In the genomic region with DNA sequence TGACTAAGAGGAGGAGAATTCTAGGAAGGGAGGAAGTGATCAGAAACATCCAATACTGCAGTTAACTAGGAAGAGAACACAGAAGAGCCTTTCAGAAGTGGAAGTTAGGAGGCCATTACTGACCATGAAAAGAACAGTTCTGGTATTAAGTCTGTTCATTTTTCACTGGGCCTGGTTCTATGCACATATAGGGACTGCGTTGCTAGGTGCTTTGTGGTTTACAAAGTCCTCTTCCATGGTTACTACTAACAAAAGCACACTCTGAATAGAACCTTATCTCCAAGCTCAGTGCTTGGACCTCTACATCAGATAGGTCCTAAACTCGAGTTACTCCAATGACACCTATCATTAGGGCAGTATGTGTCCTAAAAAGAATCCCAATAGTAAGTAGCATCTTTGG, we compare ENCODE assay signal across 18 cellular contexts.
DNase-seq lines count a peak whose midpoint lies in the region; ATAC-seq, FAIRE-seq and TF ChIP-seq lines count a peak whose summit lies in the region.
"Had no signal": no experiment of that assay in that cellular context is flagged by ENCODE, and none has a peak within 500 bp of the region (broad histone marks: within the 10 kb centered on the region; RNA-seq: fewer than 3 reads in every experiment).

No MANE protein-coding gene starts in this region.

- BruUV-seq in GM12878 (replicated peaks; lab: Mats Ljungman, UMichigan): no TSS peak

- in situ Hi-C loops in KBM-7 (cut with MboI; ENCODE audit: low pct_unique_long_range_greater_than_20kb, low sequenced_read_pairs) (no loop called here), GM12878 (cut with MboI) (no loop called here)

- peak; percentile 44 for FAIRE-seq in GM12878 (lab: Jason Lieb, UNC)
- FAIRE-seq: A549, HTR-8/SVneo, RCC 7860 had no signal

- CTCF ChIA-PET in GM12878 (lab: Yijun Ruan, JAX): interaction anchor here (0.6 kb wide), 1 partner anchor 210 kb away, joined by 3 read pairs; no protein-coding TSS in a partner anchor

- peak overlapping the region; percentile 37 for H3K4me3 Mint-ChIP-seq in activated naive CD8-positive, alpha-beta T cell treated with anti-CD3 and anti-CD28 coated beads, Interleukin-2, amount 10 ng/mL, durations not matched to agents 7 days and 5 days
- no peak overlapping the region for H3K4me3 Mint-ChIP-seq in activated naive CD8-positive, alpha-beta T cell treated with anti-CD3 and anti-CD28 coated beads, Interleukin-2, amount 50 U/mL, for 24 hours
- H3K4me3 Mint-ChIP-seq: B cell, CD14-positive monocyte had no signal

- no peak overlapping the region for H2AFZ ChIP-seq in GM12878 (ENCODE audit: control insufficient read depth, low read depth, low read length)

- H3K27me3 ChIP-seq in GM12878 (replicated peaks in 1 of 2; ENCODE audit: control insufficient read depth in 2 of 2, insufficient read depth in 2 of 2, low read length in 1 of 2) (no peaks in the 10 kb centered on the region), heart right ventricle (no peaks in the 10 kb centered on the region)
- H3K27me3 ChIP-seq: SJCRH30 had no signal

- TF ChIP-seq RAD21 in GM12878 (IDR thresholded peaks at IDR 0.05; ENCODE audit: insufficient read depth, low read depth, low read length): no peak

- no peak for DNase-seq in activated naive CD8-positive, alpha-beta T cell treated with anti-CD3 and anti-CD28 coated beads, Interleukin-2, amount 10 ng/mL, durations not matched to agents 7 days and 5 days
- DNase-seq in activated naive CD8-positive, alpha-beta T cell treated with anti-CD3 and anti-CD28 coated beads, Interleukin-2, amount 50 U/mL, for 24 hours: no peak
- peak; percentile 39 for DNase-seq in KBM-7
- no peak for DNase-seq in GM12878 (ENCODE audit: low read depth, low spot score)
- DNase-seq in amygdala (lab: John Stamatoyannopoulos, UW): no peak
- DNase-seq in pons (ENCODE audit: low spot score): no peak
- DNase-seq in heart right ventricle: no peak
- DNase-seq: NCI-H1105 treated with DMSO at 0.1 percent for 48 hours, NCI-H2029 treated with DMSO at 0.1 percent for 48 hours, NCI-H226, NCI-H524, SJCRH30 had no signal

- peaks cover 23% of the 10 kb centered on the region for H3K4me1 Mint-ChIP-seq in activated naive CD8-positive, alpha-beta T cell treated with anti-CD3 and anti-CD28 coated beads, Interleukin-2, amount 10 ng/mL, durations not matched to agents 7 days and 5 days
- H3K4me1 Mint-ChIP-seq in activated naive CD8-positive, alpha-beta T cell treated with anti-CD3 and anti-CD28 coated beads, Interleukin-2, amount 50 U/mL, for 24 hours: peaks cover 4% of the 10 kb centered on the region
- H3K4me1 Mint-ChIP-seq: B cell had no signal

- no peaks in the 10 kb centered on the region for H3K9me3 Mint-ChIP-seq in activated naive CD8-positive, alpha-beta T cell treated with anti-CD3 and anti-CD28 coated beads, Interleukin-2, amount 10 ng/mL, durations not matched to agents 7 days and 5 days
- H3K9me3 Mint-ChIP-seq in activated naive CD8-positive, alpha-beta T cell treated with anti-CD3 and anti-CD28 coated beads, Interleukin-2, amount 50 U/mL, for 24 hours: no peaks in the 10 kb centered on the region
- H3K9me3 Mint-ChIP-seq: CD14-positive monocyte had no signal

- POLR2A ChIA-PET in activated naive CD8-positive, alpha-beta T cell treated with anti-CD3 and anti-CD28 coated beads, Interleukin-2, amount 10 ng/mL, durations not matched to agents 7 days and 5 days (lab: Charles Lee): interaction anchor here (1.3 kb wide), 1 partner anchor 111 kb away, joined by 3 read pairs; no protein-coding TSS in a partner anchor
- POLR2A ChIA-PET in GM12878 (lab: Charles Lee): no interaction called here

- no peak overlapping the region for H3K4me2 ChIP-seq in GM12878 (ENCODE audit: control insufficient read depth, insufficient read depth)
- H3K4me2 ChIP-seq: A549 had no signal

- H3K27ac ChIP-seq in GM12878 (ENCODE audit: control insufficient read depth, insufficient read depth) (no peak overlapping the region), heart right ventricle (no peak overlapping the region)
- H3K27ac ChIP-seq: A549, SJCRH30 had no signal

- no peaks in the 10 kb centered on the region for H4K20me1 ChIP-seq in GM12878 (ENCODE audit: control insufficient read depth, insufficient read depth)

- no peaks in the 10 kb centered on the region for H3K27me3 Mint-ChIP-seq in activated naive CD8-positive, alpha-beta T cell treated with anti-CD3 and anti-CD28 coated beads, Interleukin-2, amount 10 ng/mL, durations not matched to agents 7 days and 5 days
- H3K27me3 Mint-ChIP-seq in activated naive CD8-positive, alpha-beta T cell treated with anti-CD3 and anti-CD28 coated beads, Interleukin-2, amount 50 U/mL, for 24 hours: no peaks in the 10 kb centered on the region
- H3K27me3 Mint-ChIP-seq: B cell had no signal

- no peaks in the 10 kb centered on the region for H3K4me1 ChIP-seq in GM12878 (ENCODE audit: control insufficient read depth, insufficient read depth, low read length)
- H3K4me1 ChIP-seq in heart right ventricle: peaks cover 0 to 5% (median 0%) of the 10 kb centered on the region in 9 donors
- H3K4me1 ChIP-seq: A549, HAP-1, SJCRH30 had no signal

- H3K36me3 ChIP-seq in GM12878 (ENCODE audit: control insufficient read depth in 2 of 2, insufficient read depth in 2 of 2, low read length in 1 of 2): no peaks in the 10 kb centered on the region; a peak in 2 of 4 replicates
- H3K36me3 ChIP-seq in heart right ventricle: peaks cover 0 to 35% (median 0%) of the 10 kb centered on the region in 9 donors
- H3K36me3 ChIP-seq: HAP-1 had no signal

- H3K9ac ChIP-seq in GM12878 (ENCODE audit: control insufficient read depth, insufficient read depth, low read length): no peak overlapping the region

- TF ChIP-seq POLR2A in GM12878 (IDR thresholded peaks at IDR 0.05; ENCODE audit: low read depth, low read length): no peak

- intact Hi-C loops in GM12878 (cut with micrococcal nuclease; ENCODE audit: unreplicated experiment): no loop called here
- intact Hi-C loops in heart right ventricle (cut with DNase I): no loop called here

- H3K79me2 ChIP-seq in GM12878 (ENCODE audit: control insufficient read depth, insufficient read depth, low read length): no peaks in the 10 kb centered on the region

- peak overlapping the region; percentile 54 for H3K27ac Mint-ChIP-seq in activated naive CD8-positive, alpha-beta T cell treated with anti-CD3 and anti-CD28 coated beads, Interleukin-2, amount 10 ng/mL, durations not matched to agents 7 days and 5 days
- no peak overlapping the region for H3K27ac Mint-ChIP-seq in activated naive CD8-positive, alpha-beta T cell treated with anti-CD3 and anti-CD28 coated beads, Interleukin-2, amount 50 U/mL, for 24 hours
- H3K27ac Mint-ChIP-seq: B cell, CD14-positive monocyte had no signal

- SMC1A ChIA-PET in GM12878 (lab: Charles Lee; ENCODE audit: uncharacterized antibody, unreplicated experiment): interaction anchor here (0.9 kb wide), 1 partner anchor 12 kb away, joined by 3 read pairs; no protein-coding TSS in a partner anchor

- TF ChIP-seq EP300 in GM12878 (IDR thresholded peaks at IDR 0.05; ENCODE audit: borderline replicate concordance in 1 of 2, control insufficient read depth in 1 of 2, low read depth in 2 of 2, low read length in 2 of 2): no peak

- no peaks in the 10 kb centered on the region for H3K9me3 ChIP-seq in GM12878 (replicated peaks; ENCODE audit: control insufficient read depth, insufficient read depth, low read length)
- no peaks in the 10 kb centered on the region for H3K9me3 ChIP-seq in heart right ventricle
- H3K9me3 ChIP-seq: A549, HAP-1, SJCRH30 had no signal

- 68% methylated on average over 2 of the region's 2 CpGs for WGBS in GM12878 (ENCODE audit: insufficient coverage, insufficient replicate concordance, low lambda C conversion rate, missing lambda C conversion rate)
- WGBS in heart right ventricle, 2 donors: 74 to 77% methylated on average over 2 of the region's 2 CpGs

- peaks cover 36% of the 10 kb centered on the region for H3K36me3 Mint-ChIP-seq in activated naive CD8-positive, alpha-beta T cell treated with anti-CD3 and anti-CD28 coated beads, Interleukin-2, amount 10 ng/mL, durations not matched to agents 7 days and 5 days
- H3K36me3 Mint-ChIP-seq in activated naive CD8-positive, alpha-beta T cell treated with anti-CD3 and anti-CD28 coated beads, Interleukin-2, amount 50 U/mL, for 24 hours (ENCODE audit: low read depth): peaks cover 26% of the 10 kb centered on the region

- H3K4me3 ChIP-seq in GM12878: no peak overlapping the region
- no peak overlapping the region for H3K4me3 ChIP-seq in heart right ventricle
- H3K4me3 ChIP-seq: A549, HAP-1, SJCRH30 had no signal

- ATAC-seq in activated naive CD8-positive, alpha-beta T cell treated with anti-CD3 and anti-CD28 coated beads, Interleukin-2, amount 10 ng/mL, durations not matched to agents 7 days and 5 days (ENCODE audit: low read depth): no peak
- no peak for ATAC-seq in activated naive CD8-positive, alpha-beta T cell treated with anti-CD3 and anti-CD28 coated beads, Interleukin-2, amount 50 U/mL, for 24 hours
- no peak for ATAC-seq in GM12878
- ATAC-seq in heart right ventricle: no peak
- ATAC-seq: A549 had no signal

- RAD21 ChIA-PET in GM12878 (lab: Charles Lee; ENCODE audit: unreplicated experiment): no interaction called here

- TF ChIP-seq CTCF in GM12878 (IDR thresholded peaks at IDR 0.05 in 2 of 3, conservative IDR thresholded peaks at IDR 0.05 in 1 of 3; ENCODE audit: control insufficient read depth in 2 of 3, extremely low read depth in 1 of 3, insufficient read depth in 1 of 3, low read depth in 3 of 3, low read length in 3 of 3) (no peak), heart right ventricle (IDR thresholded peaks at IDR 0.05) (no peak)

TF ChIP-seq in GM12878, 131 proteins besides CTCF, POLR2A, EP300 and RAD21 (continues in another document):
- TF ChIP-seq JUNB (IDR thresholded peaks at IDR 0.05) (no peak), SMAD5 (IDR thresholded peaks at IDR 0.05; ENCODE audit: low read depth) (no peak), ATF7 (IDR thresholded peaks at IDR 0.05; ENCODE audit: low read depth) (no peak), HCFC1 (IDR thresholded peaks at IDR 0.05; ENCODE audit: low read length) (no peak), CBFB (IDR thresholded peaks at IDR 0.05; ENCODE audit: low read depth) (no peak), NFIC (IDR thresholded peaks at IDR 0.05; ENCODE audit: low read depth, low read length) (no peak)
